Comparison of ENCODE assay signal across 1 cellular context in genomic region chr15:37076543-37076942, GRCh38.
A peak's percentile ranks its signal among the peaks of the same experiment; 100 is the strongest.
TF ChIP-seq lines count a peak whose summit lies in the region.

No MANE protein-coding gene starts in this region.

TF ChIP-seq in SK-N-SH treated with all-trans-retinoic acid at 6 μM for 48 hours, 23 proteins besides CTCF, POLR2A, EP300 and RAD21 (continued from another document):
- TF ChIP-seq TSHZ2 (CRISPR knock-in tag; IDR thresholded peaks at IDR 0.05) (no peak), CSDC2 (CRISPR knock-in tag; IDR thresholded peaks at IDR 0.05) (no peak), ARNTL (CRISPR knock-in tag; IDR thresholded peaks at IDR 0.05; ENCODE audit: borderline replicate concordance, low read depth) (no peak), PATZ1 (CRISPR knock-in tag; IDR thresholded peaks at IDR 0.05; ENCODE audit: borderline replicate concordance) (no peak; the same call in 1 of the 2 replicates), OSR1 (CRISPR knock-in tag; IDR thresholded peaks at IDR 0.05) (no peak), POU6F1 (CRISPR knock-in tag; IDR thresholded peaks at IDR 0.05; ENCODE audit: borderline replicate concordance, low read depth) (no peak), ZC3H10 (CRISPR knock-in tag; IDR thresholded peaks at IDR 0.05) (peak; percentile 31; the same call in 1 of the 2 replicates)
